ENCODE assay signal across 6 cellular contexts in the genomic region with DNA sequence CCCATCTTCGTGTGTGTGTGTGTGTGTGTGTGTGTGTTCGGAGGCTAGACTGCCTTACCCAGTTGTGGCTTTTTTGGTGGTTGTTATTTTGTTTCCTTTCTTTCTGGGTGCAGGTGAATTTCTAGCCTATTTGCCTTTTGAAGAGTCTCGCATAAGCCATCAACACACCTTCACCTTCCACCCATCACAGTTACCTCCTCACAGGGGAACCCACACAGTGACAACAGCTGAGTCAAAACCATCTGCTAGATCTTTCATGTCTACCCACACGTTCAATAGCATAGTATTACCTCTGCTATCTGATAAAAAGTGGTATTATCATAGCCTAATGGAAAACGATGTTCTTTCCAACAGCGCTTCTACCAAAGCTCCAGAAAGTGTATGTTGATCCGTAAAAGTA.
"Had no signal": no experiment of that assay in that cellular context is flagged by ENCODE, and none has a peak within 500 bp of the region (broad histone marks: within the 10 kb centered on the region; RNA-seq: fewer than 3 reads in every experiment).

No MANE protein-coding gene starts in this region.

- ATAC-seq: HepG2, K562 had no signal

- H3K4me3 ChIP-seq: GM23248, K562 had no signal

- DNase-seq: GM23248, GOT3, H9, HCEC 1CT had no signal
